9 cellular contexts compared by ENCODE assay signal in genomic region chr9:87714819-87715218, GRCh38. TPM values are rescaled to one million over a fixed set of nuclear protein-coding genes. Genes with fewer than 3 reads are reported as not detected.
A peak's percentile ranks its signal among the peaks of the same experiment; 100 is the strongest.
DNase-seq lines count a peak whose midpoint lies in the region; ATAC-seq and TF ChIP-seq lines count a peak whose summit lies in the region.
"Had no signal": no experiment of that assay in that cellular context is flagged by ENCODE, and none has a peak within 500 bp of the region (broad histone marks: within the 10 kb centered on the region; RNA-seq: fewer than 3 reads in every experiment).

No MANE protein-coding gene starts in this region.

- peak overlapping the region in 1 of 2 donors; percentile 35 for H3K4me3 Mint-ChIP-seq in CD14-positive monocyte

- peaks cover 6 to 7% (median 6%) of the 10 kb centered on the region in 3 donors for H3K27me3 Mint-ChIP-seq in CD14-positive monocyte (ENCODE audit: low read depth in 3 of 3)

- no peak overlapping the region for H3K4me2 ChIP-seq in MM.1S (ENCODE audit: low read depth, low read length)

- no peak overlapping the region for H3K9ac ChIP-seq in MM.1S (ENCODE audit: low read length)

- peaks cover under 1 to 4% of the 10 kb centered on the region in 2 donors for H3K36me3 Mint-ChIP-seq in CD14-positive monocyte

- H3K27me3 ChIP-seq in ovary (no peaks in the 10 kb centered on the region), MM.1S (replicated peaks; ENCODE audit: insufficient read depth, low read length) (no peaks in the 10 kb centered on the region)

- no peaks in the 10 kb centered on the region for H3F3A ChIP-seq in MM.1S (ENCODE audit: insufficient read depth, low read length)

- DNase-seq in CD14-positive monocyte (ENCODE audit: low spot score) (no peak), NCI-H345 (lab: John Stamatoyannopoulos, UW) (peak; percentile 38), epithelial cell of esophagus (ENCODE audit: low read depth) (peak; percentile 69), ovary (peak in 3 of 5 donors; percentile 56 to 78 (median 60)), MM.1S (no peak), GM10248 (ENCODE audit: extremely low spot score) (no peak)
- DNase-seq: NCI-H510A had no signal

- H2AFZ ChIP-seq in MM.1S (ENCODE audit: low read length), result no peak overlapping the region

- no peaks in the 10 kb centered on the region for H3K9me3 ChIP-seq in ovary
- no peaks in the 10 kb centered on the region for H3K9me3 ChIP-seq in MM.1S (replicated peaks; ENCODE audit: insufficient read depth, low read length)

- intact Hi-C loops in CD14-positive monocyte (cut with micrococcal nuclease) (loop anchor here (5.0 to 10.0 kb wide), 5 partner anchors 77 to 308 kb away; partner anchors contain the start of gene DAPK1 (in 1 of the 2)), ovary (cut with DNase I) (no loop called here)

- H3K9me3 Mint-ChIP-seq in CD14-positive monocyte, result peaks cover 0 to 2% (median 0%) of the 10 kb centered on the region in 7 donors

- WGBS in ovary, 3 donors, result 41 to 48% (median 44%) methylated on average over 2 of the region's 2 CpGs

- H3K27ac ChIP-seq in ovary, result peak overlapping the region in 1 of 2 donors; percentile 78
- no peak overlapping the region for H3K27ac ChIP-seq in MM.1S (ENCODE audit: low read length)

- H3K27ac Mint-ChIP-seq in CD14-positive monocyte, result peak overlapping the region; percentile 21 to 96 (median 88)

- peaks cover 48% of the 10 kb centered on the region for H3K4me1 Mint-ChIP-seq in CD14-positive monocyte

- H3K36me3 ChIP-seq in ovary, result no peaks in the 10 kb centered on the region
- H3K36me3 ChIP-seq in MM.1S (replicated peaks; ENCODE audit: insufficient read depth, low read length), result no peaks in the 10 kb centered on the region

- TF ChIP-seq CTCF in CD14-positive monocyte (IDR thresholded peaks at IDR 0.05), result no peak
- TF ChIP-seq CTCF in epithelial cell of esophagus (IDR thresholded peaks at IDR 0.05; ENCODE audit: insufficient read depth, low read depth, low read length, missing control alignments), result no peak
- TF ChIP-seq CTCF in ovary (IDR thresholded peaks at IDR 0.05), result no peak
- no peak for TF ChIP-seq CTCF in MM.1S (IDR thresholded peaks at IDR 0.05; ENCODE audit: low read length)
- TF ChIP-seq CTCF in GM10248 (IDR thresholded peaks at IDR 0.05; ENCODE audit: control extremely low read depth, extremely low read depth, low read depth, missing control alignments), result no peak

- H3K9me2 ChIP-seq in MM.1S (replicated peaks; ENCODE audit: insufficient read depth, low read length), result no peaks in the 10 kb centered on the region

- POLR2A ChIA-PET in GM10248 (lab: Yijun Ruan, JAX), result no interaction called here

- peak; percentile 34 for TF ChIP-seq EP300 in ovary (IDR thresholded peaks at IDR 0.05)

- no peaks in the 10 kb centered on the region for H3K79me2 ChIP-seq in MM.1S (ENCODE audit: low read length)

- H4K20me1 ChIP-seq in MM.1S (ENCODE audit: insufficient read depth, low read length), result no peaks in the 10 kb centered on the region

- CTCF ChIA-PET in GM10248 (lab: Yijun Ruan, JAX), result no interaction called here

- H3K4me3 ChIP-seq in epithelial cell of esophagus (ENCODE audit: low read length), result no peak overlapping the region
- no peak overlapping the region for H3K4me3 ChIP-seq in ovary
- H3K4me3 ChIP-seq in MM.1S (ENCODE audit: low read length), result no peak overlapping the region

- peaks cover 16% of the 10 kb centered on the region for H3K4me1 ChIP-seq in ovary (ENCODE audit: insufficient read depth)
- H3K4me1 ChIP-seq in MM.1S (ENCODE audit: low read length), result no peaks in the 10 kb centered on the region

- ATAC-seq in GM21529 (IDR thresholded peaks at IDR 0.05; ENCODE audit: unreplicated experiment) (no peak), HG02763 (IDR thresholded peaks at IDR 0.05; ENCODE audit: unreplicated experiment) (no peak)

- no peak for TF ChIP-seq POLR2A in ovary (IDR thresholded peaks at IDR 0.05)

RNA-seq across cellular contexts. Expression of gene CTSL, which starts 11.1 kb away (rescaled TPM):
- 10 to 100 TPM; 22.0 to 28.3 TPM for polyA plus RNA-seq in CD14-positive monocyte
- 100 to 1,000 TPM in 5 of 7 donors, 10 to 100 TPM in 2; 94.0 to 154 (median 110) TPM for total RNA-seq in ovary
- 100 to 1,000 TPM; 161 to 219 TPM for polyA plus RNA-seq in ovary

Comparison
In these comparisons a context has a peak if more than half of its experiments do, and no peak if none do; other contexts are left out.
1. DNase-seq: peak in NCI-H345 (single experiment), epithelial cell of esophagus (single experiment) and ovary (3 of 5); none in CD14-positive monocyte (single experiment), MM.1S (single experiment) and GM10248 (single experiment).
2. RNA of gene CTSL, which starts 11.1 kb away (polyA plus RNA-seq): 161 to 219 TPM in ovary; 22.0 to 28.3 TPM in CD14-positive monocyte; every median in the first group is over 4 times any median in the second.
3. intact Hi-C loops: an anchor here in CD14-positive monocyte (5.0 to 10.0 kb wide); none called in ovary.